In the genomic region with DNA sequence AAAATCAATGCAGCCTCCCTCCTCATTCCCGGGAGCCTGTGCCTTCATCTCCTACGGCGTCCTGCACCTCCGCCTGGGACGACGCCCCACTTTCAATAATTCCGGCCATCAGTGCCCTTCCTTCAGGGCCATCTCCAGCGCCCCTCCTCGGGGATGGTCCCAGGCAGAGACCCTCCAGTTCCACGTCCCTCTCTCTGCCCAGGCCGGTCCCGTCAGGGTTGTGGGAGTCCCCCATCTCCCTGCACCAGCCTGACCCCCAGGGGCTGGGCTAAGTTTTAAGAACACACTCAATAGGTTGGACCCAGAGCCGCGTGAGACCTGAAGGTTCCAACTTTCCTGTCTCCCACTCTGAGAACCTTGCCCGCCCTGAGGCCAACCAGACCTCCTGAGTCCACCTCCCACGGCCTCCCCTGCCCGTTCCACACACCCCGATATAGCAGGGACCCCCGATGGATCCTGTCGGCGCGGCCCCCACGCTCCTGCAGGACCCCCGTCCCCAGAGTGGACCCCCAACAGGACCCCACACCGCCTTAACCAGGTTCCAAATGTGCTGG, we compare ENCODE assay signal across 6 cellular contexts. TPM values are rescaled to one million over a fixed set of nuclear protein-coding genes. Genes with fewer than 3 reads are reported as not detected.
DNase-seq lines count a peak whose midpoint lies in the region; TF ChIP-seq lines count a peak whose summit lies in the region.

No MANE protein-coding gene starts in this region.

- no peaks in the 10 kb centered on the region for H3K36me3 ChIP-seq in stomach smooth muscle (ENCODE audit: control insufficient read depth in 2 of 2, insufficient read depth in 2 of 2, low read length in 2 of 2)

- no peaks in the 10 kb centered on the region for H3K36me3 Mint-ChIP-seq in glutamatergic neuron (ENCODE audit: unreplicated experiment)

- H3K27ac ChIP-seq in stomach smooth muscle (ENCODE audit: low read length) = peak overlapping the region; percentile 37

- peaks cover 17% of the 10 kb centered on the region for H3K4me1 ChIP-seq in stomach smooth muscle (ENCODE audit: control insufficient read depth, insufficient read depth, low read length)

- DNase-seq in activated CD8-positive, alpha-beta memory T cell treated with anti-CD3 and anti-CD28 coated beads, Interleukin-2, amount 50 U/mL, for 48 hours = peak; percentile 65
- DNase-seq in activated CD8-positive, alpha-beta memory T cell treated with anti-CD3 and anti-CD28 coated beads for 24 hours = no peak
- no peak for DNase-seq in glutamatergic neuron
- DNase-seq in activated CD4-positive, CD25-positive, alpha-beta regulatory T cell (lab: John Stamatoyannopoulos, UW) = no peak
- DNase-seq in NCI-H1694 treated with DMSO at 0.1 percent for 48 hours (lab: John Stamatoyannopoulos, UW) = no peak

- H3K9ac ChIP-seq in stomach smooth muscle (ENCODE audit: low read length in 2 of 2) = peak overlapping the region; percentile 98 to 99

- H3K4me3 Mint-ChIP-seq in glutamatergic neuron (ENCODE audit: unreplicated experiment) = peak overlapping the region; percentile 97

- no peaks in the 10 kb centered on the region for H3K4me1 Mint-ChIP-seq in glutamatergic neuron (ENCODE audit: low read depth, unreplicated experiment)

- no peak for TF ChIP-seq CTCF in glutamatergic neuron (IDR thresholded peaks at IDR 0.05; ENCODE audit: partially characterized antibody, unreplicated experiment)

- peaks cover 0 to 1% of the 10 kb centered on the region in 2 donors for H3K9me3 ChIP-seq in stomach smooth muscle (ENCODE audit: control insufficient read depth in 2 of 2, low read length in 2 of 2)

- peak overlapping the region; percentile 99 for H3K4me3 ChIP-seq in stomach smooth muscle (ENCODE audit: low read length in 2 of 2)

- peaks cover 4% of the 10 kb centered on the region for H3K9me3 Mint-ChIP-seq in glutamatergic neuron (ENCODE audit: unreplicated experiment)

- no peaks in the 10 kb centered on the region for H3K27me3 ChIP-seq in stomach smooth muscle (ENCODE audit: control insufficient read depth in 1 of 2, insufficient read depth in 2 of 2, low read length in 2 of 2)

- no peak overlapping the region for H3K27ac Mint-ChIP-seq in glutamatergic neuron (ENCODE audit: unreplicated experiment)

- peaks cover 9% of the 10 kb centered on the region for H3K27me3 Mint-ChIP-seq in glutamatergic neuron (ENCODE audit: unreplicated experiment)

RNA-seq across cellular contexts. Expression of gene TMEM161A, which starts 0.6 kb away (rescaled TPM):
- total RNA-seq in glutamatergic neuron (ENCODE audit: unreplicated experiment) = 16.2 TPM

RNA-seq across cellular contexts. Expression of gene MEF2B, which starts 32.4 kb away (rescaled TPM):
- 1.7 TPM for total RNA-seq in glutamatergic neuron (ENCODE audit: unreplicated experiment)

RNA-seq across cellular contexts. Expression of gene BORCS8, which starts 54.3 kb away (rescaled TPM):
- 20.5 TPM for total RNA-seq in glutamatergic neuron (ENCODE audit: unreplicated experiment)

RNA-seq across cellular contexts. Expression of gene RFXANK, which starts 54.4 kb away (rescaled TPM):
- total RNA-seq in glutamatergic neuron (ENCODE audit: unreplicated experiment) = 73.5 TPM
